In genomic region chr3:86951343-86951742, GRCh38 we compare ENCODE assay signal across 25 cellular contexts. TPM values are rescaled to one million over a fixed set of nuclear protein-coding genes. Genes with fewer than 3 reads are reported as not detected.
DNase-seq lines count a peak whose midpoint lies in the region; ATAC-seq and TF ChIP-seq lines count a peak whose summit lies in the region.
"Had no signal": no experiment of that assay in that cellular context is flagged by ENCODE, and none has a peak within 500 bp of the region (broad histone marks: within the 10 kb centered on the region; RNA-seq: fewer than 3 reads in every experiment).

No MANE protein-coding gene starts in this region.

- H3K4me3 ChIP-seq in breast epithelium (no peak overlapping the region), mammary epithelial cell (replicated peaks in 1 of 3; ENCODE audit: insufficient read depth in 1 of 3, low read depth in 2 of 3, low read length in 3 of 3) (no peak overlapping the region), Peyer's patch (no peak overlapping the region), ascending aorta (no peak overlapping the region)
- H3K4me3 ChIP-seq: BLaER1, dorsolateral prefrontal cortex, lung, ovary, right lobe of liver, upper lobe of right lung had no signal

- H3K4me3 Mint-ChIP-seq in MCF 10A (ENCODE audit: unreplicated experiment): peak overlapping the region; percentile 19
- H3K4me3 Mint-ChIP-seq: activated B cell treated with CpG ODN at 0.5 μM for 24 hours; activated CD8-positive, alpha-beta T cell treated with anti-CD3 and anti-CD28 coated beads, Interleukin-2, amount 10 ng/mL, durations not matched to agents 7 days and 5 days; activated naive CD4-positive, alpha-beta T cell treated with anti-CD3 and anti-CD28 coated beads, Interleukin-2, amount 50 U/mL, for 24 hours; stimulated activated naive CD8-positive, alpha-beta T cell treated with anti-CD3 and anti-CD28 coated beads, Interleukin-15, Interleukin-2, amounts not matched to agents 100 ng/mL and 50 ng/mL, for 24 hours; T-helper 2 cell treated with Interferon-gamma antibody and Interleukin-4, amounts not matched to agents 5 μg/mL and 100 μg/mL, for 36 hours had no signal

- peak overlapping the region; percentile 91 for H3K27ac Mint-ChIP-seq in MCF 10A (ENCODE audit: low read depth, unreplicated experiment)
- H3K27ac Mint-ChIP-seq: activated B cell treated with CpG ODN at 0.5 μM for 24 hours; activated CD8-positive, alpha-beta T cell treated with anti-CD3 and anti-CD28 coated beads, Interleukin-2, amount 10 ng/mL, durations not matched to agents 7 days and 5 days; activated naive CD4-positive, alpha-beta T cell treated with anti-CD3 and anti-CD28 coated beads, Interleukin-2, amount 50 U/mL, for 24 hours; stimulated activated naive CD8-positive, alpha-beta T cell treated with anti-CD3 and anti-CD28 coated beads, Interleukin-15, Interleukin-2, amounts not matched to agents 100 ng/mL and 50 ng/mL, for 24 hours; T-helper 2 cell treated with Interferon-gamma antibody and Interleukin-4, amounts not matched to agents 5 μg/mL and 100 μg/mL, for 36 hours had no signal

- in situ Hi-C loops in mammary epithelial cell (cut with MboI; ENCODE audit: low sequenced_read_pairs in 2 of 2): loop anchor here in 1 of 2 donors (25.0 kb wide), 1 partner anchor 164 kb away; no protein-coding TSS in a partner anchor

- no peak overlapping the region for H2AFZ ChIP-seq in mammary epithelial cell (ENCODE audit: low read depth, low read length)

- no peaks in the 10 kb centered on the region for H3K9me3 ChIP-seq in breast epithelium
- H3K9me3 ChIP-seq in mammary epithelial cell (replicated peaks; ENCODE audit: insufficient read depth, low read length): no peaks in the 10 kb centered on the region
- H3K9me3 ChIP-seq in Peyer's patch: no peaks in the 10 kb centered on the region
- no peaks in the 10 kb centered on the region for H3K9me3 ChIP-seq in ascending aorta
- H3K9me3 ChIP-seq: BLaER1, ovary, right lobe of liver, upper lobe of right lung had no signal

- no peaks in the 10 kb centered on the region for H3K9me3 Mint-ChIP-seq in MCF 10A (ENCODE audit: unreplicated experiment)
- H3K9me3 Mint-ChIP-seq: activated B cell treated with CpG ODN at 0.5 μM for 24 hours; activated naive CD4-positive, alpha-beta T cell treated with anti-CD3 and anti-CD28 coated beads, Interleukin-2, amount 50 U/mL, for 24 hours; stimulated activated naive CD8-positive, alpha-beta T cell treated with anti-CD3 and anti-CD28 coated beads, Interleukin-15, Interleukin-2, amounts not matched to agents 100 ng/mL and 50 ng/mL, for 24 hours; T-helper 2 cell treated with Interferon-gamma antibody and Interleukin-4, amounts not matched to agents 5 μg/mL and 100 μg/mL, for 36 hours had no signal

- H4K20me1 ChIP-seq in mammary epithelial cell (ENCODE audit: insufficient read depth, low read length): no peaks in the 10 kb centered on the region
- H4K20me1 ChIP-seq: BLaER1 had no signal

- no peaks in the 10 kb centered on the region for H3K27me3 Mint-ChIP-seq in MCF 10A (ENCODE audit: insufficient read depth, unreplicated experiment)
- H3K27me3 Mint-ChIP-seq: activated B cell treated with CpG ODN at 0.5 μM for 24 hours; activated naive CD4-positive, alpha-beta T cell treated with anti-CD3 and anti-CD28 coated beads, Interleukin-2, amount 50 U/mL, for 24 hours; stimulated activated naive CD8-positive, alpha-beta T cell treated with anti-CD3 and anti-CD28 coated beads, Interleukin-15, Interleukin-2, amounts not matched to agents 100 ng/mL and 50 ng/mL, for 24 hours had no signal

- DNase-seq in MCF 10A (ENCODE audit: unreplicated experiment) (peak; percentile 86), breast epithelium (ENCODE audit: low spot score in 2 of 2) (no peak), mammary epithelial cell (peak; percentile 88), foreskin keratinocyte (peak; percentile 65 to 87), Peyer's patch (no peak), DMS79 (lab: John Stamatoyannopoulos, UW) (no peak), ascending aorta (ENCODE audit: low spot score in 2 of 2) (no peak), SIG-M5 treated with dmso at 0.1 percent for 504 hours (lab: John Stamatoyannopoulos, UW; ENCODE audit: unreplicated experiment) (no peak)
- DNase-seq: activated B cell treated with CpG ODN at 0.5 μM for 24 hours; activated CD8-positive, alpha-beta T cell treated with anti-CD3 and anti-CD28 coated beads, Interleukin-2, amount 10 ng/mL, durations not matched to agents 7 days and 5 days; activated T-cell treated with anti-CD3 and anti-CD28 coated beads, Interleukin-2, amount 50 U/mL, for 48 hours; dorsolateral prefrontal cortex; KBM-7; NCI-H2081; NCI-H524 treated with DMSO at 0.1 percent for 48 hours; ovary; right lobe of liver; upper lobe of right lung had no signal

- no peaks in the 10 kb centered on the region for H3K79me2 ChIP-seq in mammary epithelial cell (ENCODE audit: insufficient read depth, low read length)

- POLR2A ChIA-PET in MCF 10A (lab: Yijun Ruan, JAX): interaction anchor here (0.8 to 2.5 kb wide), 13 partner anchors 12 to 276 kb away, joined by 3 to 27 read pairs (median 6); partner anchors contain the start of genes CHMP2B and VGLL3

- TF ChIP-seq CTCF in MCF 10A (IDR thresholded peaks at IDR 0.05; ENCODE audit: unreplicated experiment) (no peak), breast epithelium (IDR thresholded peaks at IDR 0.05) (no peak), mammary epithelial cell (conservative IDR thresholded peaks at IDR 0.05 in 1 of 2, IDR thresholded peaks at IDR 0.05 in 1 of 2; ENCODE audit: extremely low read depth in 1 of 2, insufficient read depth in 1 of 2, low read depth in 1 of 2, low read length in 2 of 2) (no peak), foreskin keratinocyte (conservative IDR thresholded peaks at IDR 0.05) (no peak), Peyer's patch (IDR thresholded peaks at IDR 0.05) (no peak), ascending aorta (IDR thresholded peaks at IDR 0.05) (no peak)

- H3K9ac ChIP-seq in mammary epithelial cell (ENCODE audit: insufficient read depth, low read length): no peak overlapping the region
- H3K9ac ChIP-seq: BLaER1 had no signal

- H3K4me1 ChIP-seq in breast epithelium (no peaks in the 10 kb centered on the region), mammary epithelial cell (ENCODE audit: insufficient read depth, low read length) (peaks cover 39% of the 10 kb centered on the region), foreskin keratinocyte (peaks cover 11% of the 10 kb centered on the region), Peyer's patch (no peaks in the 10 kb centered on the region), ascending aorta (no peaks in the 10 kb centered on the region)
- H3K4me1 ChIP-seq: BLaER1, right lobe of liver, upper lobe of right lung had no signal

- peaks cover 52% of the 10 kb centered on the region for H3K36me3 Mint-ChIP-seq in MCF 10A (ENCODE audit: insufficient read depth, unreplicated experiment)
- H3K36me3 Mint-ChIP-seq: activated naive CD4-positive, alpha-beta T cell treated with anti-CD3 and anti-CD28 coated beads, Interleukin-2, amount 50 U/mL, for 24 hours had no signal

- CTCF ChIA-PET in MCF 10A (lab: Yijun Ruan, JAX): interaction anchor here (0.5 to 1.1 kb wide), 4 partner anchors 30 to 310 kb away, joined by 3 read pairs; no protein-coding TSS in a partner anchor
- CTCF ChIA-PET in mammary epithelial cell (lab: Charles Lee; ENCODE audit: low non-redundant PET): interaction anchor here (0.7 kb wide), 1 partner anchor 15 kb away, joined by 5 read pairs; no protein-coding TSS in a partner anchor

- BruUV-seq in MCF 10A (replicated peaks; lab: Mats Ljungman, UMichigan): no TSS peak
- BruUV-seq in mammary epithelial cell (replicated peaks; lab: Mats Ljungman, UMichigan): no TSS peak

- peaks cover 55% of the 10 kb centered on the region for H3K4me1 Mint-ChIP-seq in MCF 10A (ENCODE audit: insufficient read depth, unreplicated experiment)
- H3K4me1 Mint-ChIP-seq: activated B cell treated with CpG ODN at 0.5 μM for 24 hours; activated naive CD4-positive, alpha-beta T cell treated with anti-CD3 and anti-CD28 coated beads, Interleukin-2, amount 50 U/mL, for 24 hours had no signal

- H3K27ac ChIP-seq in breast epithelium (no peak overlapping the region), mammary epithelial cell (ENCODE audit: insufficient read depth, low read depth, low read length) (peak overlapping the region; percentile 43), foreskin keratinocyte (peak overlapping the region; percentile 41), Peyer's patch (no peak overlapping the region), ascending aorta (no peak overlapping the region)
- H3K27ac ChIP-seq: 22Rv1, BLaER1, dorsolateral prefrontal cortex, ovary, right lobe of liver, upper lobe of right lung had no signal

- H3K27me3 ChIP-seq in breast epithelium (no peaks in the 10 kb centered on the region), mammary epithelial cell (ENCODE audit: insufficient read depth, low read length) (no peaks in the 10 kb centered on the region), foreskin keratinocyte (no peaks in the 10 kb centered on the region), Peyer's patch (no peaks in the 10 kb centered on the region), ascending aorta (no peaks in the 10 kb centered on the region)
- H3K27me3 ChIP-seq: BLaER1, ovary, right lobe of liver, upper lobe of right lung had no signal

- TF ChIP-seq POLR2A in breast epithelium (IDR thresholded peaks at IDR 0.05) (no peak), Peyer's patch (IDR thresholded peaks at IDR 0.05) (no peak)

- no peaks in the 10 kb centered on the region for H3K36me3 ChIP-seq in breast epithelium
- H3K36me3 ChIP-seq in mammary epithelial cell (ENCODE audit: insufficient read depth, low read length): no peaks in the 10 kb centered on the region
- H3K36me3 ChIP-seq in Peyer's patch: no peaks in the 10 kb centered on the region
- H3K36me3 ChIP-seq in ascending aorta: no peaks in the 10 kb centered on the region
- H3K36me3 ChIP-seq: BLaER1, ovary, right lobe of liver, upper lobe of right lung had no signal

- dilution Hi-C loops in mammary epithelial cell (cut with HindIII; ENCODE audit: low sequenced_read_pairs): no loop called here

- intact Hi-C loops in MCF 10A (cut with micrococcal nuclease) (loop anchor here (2.0 kb wide), 2 partner anchors 21 to 39 kb away; partner anchors contain the start of gene VGLL3), breast epithelium (cut with DNase I; ENCODE audit: low total_unique reads) (no loop called here), mammary epithelial cell (cut with micrococcal nuclease) (loop anchor here (2.0 kb wide), 1 partner anchor 21 kb away; no protein-coding TSS in a partner anchor), ascending aorta (cut with DNase I) (no loop called here)

- ATAC-seq in foreskin keratinocyte: peak; percentile 98
- ATAC-seq: activated CD8-positive, alpha-beta T cell treated with anti-CD3 and anti-CD28 coated beads, Interleukin-2, amount 10 ng/mL, durations not matched to agents 7 days and 5 days; esophagus mucosa; right lobe of liver; upper lobe of right lung had no signal

- peak overlapping the region; percentile 40 for H3K4me2 ChIP-seq in mammary epithelial cell (ENCODE audit: insufficient read depth, low read depth, low read length)
- H3K4me2 ChIP-seq: BLaER1 had no signal

RNA-seq across cellular contexts. Expression of gene VGLL3, which starts 39.6 kb away (rescaled TPM):
- total RNA-seq in MCF 10A (2022) (6.3 and 12.2 TPM in 2 replicates), breast epithelium (10 to 100 TPM; 17.9 to 60.0 (median 48.5) TPM), mammary epithelial cell (10 to 100 TPM; 27.9 to 33.2 TPM), foreskin keratinocyte (1.3 and 1.8 TPM in 2 replicates), Peyer's patch (1 to 10 TPM; 1.1 to 9.2 (median 4.6) TPM), ascending aorta (138 TPM)
- polyA plus RNA-seq in mammary epithelial cell (11.1 TPM), foreskin keratinocyte (0.11 and 0.18 TPM in 2 replicates)
- 11.8 TPM for polyA minus RNA-seq in mammary epithelial cell
- total RNA-seq: activated B cell treated with CpG ODN at 0.5 μM for 24 hours; activated CD8-positive, alpha-beta T cell treated with anti-CD3 and anti-CD28 coated beads, Interleukin-2, amount 10 ng/mL, durations not matched to agents 7 days and 5 days had no signal

Comparison
In these comparisons a context has a peak if more than half of its experiments do, and no peak if none do; other contexts are left out.
1. DNase-seq: peak in MCF 10A (single experiment), mammary epithelial cell (single experiment) and foreskin keratinocyte (2 of 2); none in breast epithelium (0 of 2), Peyer's patch (0 of 3), DMS79 (single experiment), ascending aorta (0 of 2) and SIG-M5 treated with dmso at 0.1 percent for 504 hours (single experiment).
2. H3K27ac ChIP-seq: peak in mammary epithelial cell (single experiment) and foreskin keratinocyte (single experiment); none in breast epithelium (0 of 2), Peyer's patch (0 of 4) and ascending aorta (0 of 2).
3. intact Hi-C loops: an anchor here in MCF 10A (2.0 kb wide) and mammary epithelial cell (2.0 kb wide); none called in breast epithelium and ascending aorta.